ENCODE assay signal across 27 cellular contexts in the genomic region with DNA sequence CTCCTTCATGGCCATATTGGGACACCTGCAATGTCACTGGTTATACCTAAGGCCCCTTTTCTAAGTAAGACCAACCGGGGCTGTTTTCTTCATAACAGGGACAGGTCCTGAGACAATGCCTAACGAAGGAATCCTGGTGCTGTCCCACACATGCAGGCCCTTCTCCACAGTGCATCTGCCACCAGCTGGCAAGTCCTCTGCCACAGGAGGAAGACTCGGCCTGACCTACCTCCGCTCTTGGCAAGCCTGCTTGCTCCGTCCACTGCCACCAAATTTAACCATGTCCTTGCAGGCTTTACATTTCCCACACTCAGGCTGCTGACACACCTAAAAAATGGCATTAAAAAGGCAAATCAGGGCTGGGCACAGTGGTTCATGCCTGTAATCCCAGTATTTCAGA. TPM values are rescaled to one million over a fixed set of nuclear protein-coding genes. Genes with fewer than 3 reads are reported as not detected.
"Had no signal": no experiment of that assay in that cellular context is flagged by ENCODE, and none has a peak within 500 bp of the region (broad histone marks: within the 10 kb centered on the region; RNA-seq: fewer than 3 reads in every experiment).

No MANE protein-coding gene starts in this region.

- H3K4me1 ChIP-seq: esophagus muscularis mucosa, gastroesophageal sphincter, psoas muscle, right lobe of liver, testis, tibial nerve, upper lobe of right lung, vagina had no signal

- H3K27ac Mint-ChIP-seq: nephron; stimulated activated memory B cell treated with anti-CD40 and anti-IgM and Interleukin-4, amounts not matched to agents 10 μg/mL and 1 μg/mL and 100 μg/mL, for 72 hours; stimulated activated naive CD8-positive, alpha-beta T cell treated with anti-CD3 and anti-CD28 coated beads, Interleukin-15, Interleukin-2, amounts not matched to agents 100 ng/mL and 50 ng/mL, for 24 hours had no signal

- H3K9me3 ChIP-seq: esophagus muscularis mucosa, gastroesophageal sphincter, psoas muscle, right lobe of liver, testis, tibial nerve, upper lobe of right lung, vagina had no signal

- H3K4me3 Mint-ChIP-seq: immature natural killer cell; nephron; stimulated activated memory B cell treated with anti-CD40 and anti-IgM and Interleukin-4, amounts not matched to agents 10 μg/mL and 1 μg/mL and 100 μg/mL, for 72 hours; stimulated activated naive CD8-positive, alpha-beta T cell treated with anti-CD3 and anti-CD28 coated beads, Interleukin-15, Interleukin-2, amounts not matched to agents 100 ng/mL and 50 ng/mL, for 24 hours had no signal

- H3K27me3 ChIP-seq: esophagus muscularis mucosa, gastroesophageal sphincter, right lobe of liver, testis, tibial nerve, upper lobe of right lung, vagina had no signal

- H3K4me3 ChIP-seq: esophagus muscularis mucosa, gastroesophageal sphincter, lung, psoas muscle, right lobe of liver, testis, tibial nerve, upper lobe of right lung, vagina had no signal

- DNase-seq: cortex of kidney; effector memory CD4-positive, alpha-beta T cell; foreskin fibroblast; glutamatergic neuron; immature natural killer cell; kidney; left colon; left ventricle myocardium superior; mesenchymal stem cell; midbrain; psoas muscle; retina; right lobe of liver; stimulated activated CD4-positive, alpha-beta T cell treated with anti-CD3 and anti-CD28 coated beads, Interleukin-4, amount 100 ng/mL, for 24 hours; testis; upper lobe of right lung had no signal

- H3K27ac ChIP-seq: epithelial cell of prostate, esophagus muscularis mucosa, gastroesophageal sphincter, psoas muscle, right lobe of liver, testis, tibial nerve, upper lobe of right lung, vagina had no signal

- H3K27me3 Mint-ChIP-seq: stimulated activated memory B cell treated with anti-CD40 and anti-IgM and Interleukin-4, amounts not matched to agents 10 μg/mL and 1 μg/mL and 100 μg/mL, for 72 hours; stimulated activated naive CD8-positive, alpha-beta T cell treated with anti-CD3 and anti-CD28 coated beads, Interleukin-15, Interleukin-2, amounts not matched to agents 100 ng/mL and 50 ng/mL, for 24 hours had no signal

- H3K9me3 Mint-ChIP-seq: immature natural killer cell; nephron; stimulated activated memory B cell treated with anti-CD40 and anti-IgM and Interleukin-4, amounts not matched to agents 10 μg/mL and 1 μg/mL and 100 μg/mL, for 72 hours; stimulated activated naive CD8-positive, alpha-beta T cell treated with anti-CD3 and anti-CD28 coated beads, Interleukin-15, Interleukin-2, amounts not matched to agents 100 ng/mL and 50 ng/mL, for 24 hours had no signal

- ATAC-seq: gastroesophageal sphincter; left colon; left ventricle myocardium superior; psoas muscle; right lobe of liver; stimulated activated memory B cell treated with anti-CD40 and anti-IgM and Interleukin-4, amounts not matched to agents 10 μg/mL and 1 μg/mL and 100 μg/mL, for 72 hours; upper lobe of right lung had no signal

- FAIRE-seq: endometrium, kidney had no signal

- H3K4me1 Mint-ChIP-seq: immature natural killer cell; nephron; stimulated activated memory B cell treated with anti-CD40 and anti-IgM and Interleukin-4, amounts not matched to agents 10 μg/mL and 1 μg/mL and 100 μg/mL, for 72 hours had no signal

RNA-seq across cellular contexts. Expression of a gene that starts 49.0 kb away (rescaled TPM):
- total RNA-seq: esophagus muscularis mucosa, gastroesophageal sphincter, left ventricle myocardium superior, osteoblast, psoas muscle, vagina had no signal
